Comparison of ENCODE assay signal across 7 cellular contexts in the genomic region with DNA sequence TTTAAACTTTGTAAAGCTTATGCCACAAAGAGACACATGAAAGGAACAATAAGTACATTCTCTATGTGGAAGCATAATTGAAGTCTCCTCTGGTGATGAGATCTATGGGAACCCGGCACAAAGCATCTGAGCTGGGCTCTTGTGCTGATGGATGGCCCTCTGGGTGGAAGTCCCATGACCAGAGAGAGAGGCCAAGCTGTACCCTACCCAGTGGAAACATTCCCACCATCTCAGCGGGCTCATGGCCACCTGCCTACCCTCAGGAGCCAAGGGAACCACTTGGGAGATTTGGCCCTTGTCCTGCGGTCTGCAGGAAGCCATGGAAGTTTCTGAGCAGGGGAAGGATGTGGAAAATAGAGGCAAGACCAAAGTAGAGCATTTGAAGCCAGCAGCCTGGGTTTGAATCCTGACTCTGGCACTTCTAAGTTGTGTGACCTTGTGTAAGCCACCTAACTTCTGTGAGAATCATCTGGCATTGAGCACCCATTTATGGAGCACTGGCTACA.
"Had no signal": no experiment of that assay in that cellular context is flagged by ENCODE, and none has a peak within 500 bp of the region (broad histone marks: within the 10 kb centered on the region; RNA-seq: fewer than 3 reads in every experiment).

No MANE protein-coding gene starts in this region.

- H2AFZ ChIP-seq: GM23248 had no signal

- H3K9ac ChIP-seq: GM23248 had no signal

- H3K4me3 ChIP-seq: GM23248, HAP-1, K562 had no signal

- H3K4me1 ChIP-seq: HAP-1 had no signal

- H3K9me3 ChIP-seq: HAP-1 had no signal

- DNase-seq: GM23248, GOT3, H7, HFFc6, IMR-90 had no signal

- H3K27ac Mint-ChIP-seq: HFFc6 had no signal

- H3K27ac ChIP-seq: GM23248 had no signal

- H3K9me3 Mint-ChIP-seq: HFFc6 had no signal

- H3K4me3 Mint-ChIP-seq: HFFc6 had no signal

- H3K36me3 ChIP-seq: HAP-1 had no signal
